ENCODE assay signal across 18 cellular contexts in genomic region chr5:95424526-95424925, GRCh38. TPM values are rescaled to one million over a fixed set of nuclear protein-coding genes. Genes with fewer than 3 reads are reported as not detected.
"Had no signal": no experiment of that assay in that cellular context is flagged by ENCODE, and none has a peak within 500 bp of the region (broad histone marks: within the 10 kb centered on the region; RNA-seq: fewer than 3 reads in every experiment).

No MANE protein-coding gene starts in this region.

- ATAC-seq: gastrocnemius medialis; left lung; mucosa of descending colon; naive thymus-derived CD8-positive, alpha-beta T cell had no signal

- H3K4me3 ChIP-seq: coronary artery, gastrocnemius medialis, left lung, mucosa of descending colon, stomach, thoracic aorta had no signal

- H3K27me3 ChIP-seq: gastrocnemius medialis, left lung, neutrophil, stomach had no signal

- FAIRE-seq: urothelium cell line had no signal

- H3K36me3 ChIP-seq: gastrocnemius medialis, left lung, neutrophil, stomach, thoracic aorta had no signal

- DNase-seq: activated CD4-positive, CD25-positive, alpha-beta regulatory T cell; activated naive CD4-positive, alpha-beta T cell treated with anti-CD3 and anti-CD28 coated beads, Interleukin-2, amount 50 U/mL, for 16 hours; central memory CD4-positive, alpha-beta T cell; effector CD8-positive, alpha-beta T cell; gastrocnemius medialis; islet precursor cell; left lung; mucosa of descending colon; naive thymus-derived CD8-positive, alpha-beta T cell; posterior cingulate gyrus; stimulated activated CD4-positive, alpha-beta T cell treated with anti-CD3 and anti-CD28 coated beads, Interleukin-15, amount 100 ng/mL, for 24 hours; stimulated activated CD4-positive, alpha-beta T cell treated with anti-CD3 and anti-CD28 coated beads, Interleukin-4, amount 100 ng/mL, for 24 hours; stomach had no signal

- H3K27ac ChIP-seq: coronary artery, gastrocnemius medialis, left lung, neutrophil, stomach, thoracic aorta had no signal

- H3K9me3 ChIP-seq: gastrocnemius medialis, left lung, mucosa of descending colon, neutrophil, stomach, thoracic aorta had no signal

- H3K4me1 ChIP-seq: gastrocnemius medialis, left lung, stomach had no signal

RNA-seq across cellular contexts. Expression of gene FAM81B, which starts 33.4 kb away (rescaled TPM):
- total RNA-seq: activated T-helper 2 cell treated with anti-CD3 and anti-CD28 coated beads, Interferon-gamma antibody, Interleukin-2, Interleukin-4, amounts not matched to agents 10 μg/mL and 5 μg/mL and 100 μg/mL, durations not matched to agents 14 hours and 24 hours and 36 hours; gastrocnemius medialis; mucosa of descending colon; naive thymus-derived CD8-positive, alpha-beta T cell; stomach; thoracic aorta had no signal
- polyA plus RNA-seq: naive thymus-derived CD8-positive, alpha-beta T cell had no signal
